In genomic region chr3:68977486-68978167, GRCh38 we compare ENCODE assay signal across 29 cellular contexts.
"Had no signal": no experiment of that assay in that cellular context is flagged by ENCODE, and none has a peak within 500 bp of the region (broad histone marks: within the 10 kb centered on the region; RNA-seq: fewer than 3 reads in every experiment).

No MANE protein-coding gene starts in this region.

- ATAC-seq: esophagus mucosa; foreskin keratinocyte; gastroesophageal sphincter; heart left ventricle; left colon; left ventricle myocardium superior; mucosa of descending colon; natural killer cell treated with Interleukin-12 subunit alpha and Interleukin-12 subunit beta and Interleukin-15 and Interleukin-18, amount 100 ng/mL, for 72 hours; right lobe of liver had no signal

- H3K27ac Mint-ChIP-seq: memory B cell; mesothelial cell of epicardium; natural killer cell treated with Interleukin-12 subunit alpha and Interleukin-12 subunit beta and Interleukin-15 and Interleukin-18, amount 100 ng/mL, for 72 hours; progenitor cell of endocrine pancreas; type B pancreatic cell had no signal

- DNase-seq: cerebellar nuclear complex; cortex of kidney; foreskin keratinocyte; heart left ventricle; islet precursor cell; kidney glomerular epithelial cell; left colon; left ventricle myocardium superior; mucosa of descending colon; naive B cell; right lobe of liver; small intestine; stimulated activated CD4-positive, alpha-beta T cell treated with anti-CD3 and anti-CD28 coated beads, Interleukin-15, amount 100 ng/mL, for 24 hours; stimulated activated CD4-positive, alpha-beta T cell treated with anti-CD3 and anti-CD28 coated beads, Interleukin-2, amount 100 ng/mL, for 48 hours; stimulated activated CD8-positive, alpha-beta memory T cell treated with anti-CD3 and anti-CD28 coated beads, Interleukin-4, amount 100 ng/mL, for 48 hours; stimulated activated naive CD4-positive, alpha-beta T cell treated with Interleukin-2 at 50 U/mL for 16 hours; substantia nigra; testis; tibial artery had no signal

- H3K27me3 Mint-ChIP-seq: natural killer cell treated with Interleukin-12 subunit alpha and Interleukin-12 subunit beta and Interleukin-15 and Interleukin-18, amount 100 ng/mL, for 72 hours; progenitor cell of endocrine pancreas; type B pancreatic cell had no signal

- H3K9me3 Mint-ChIP-seq: memory B cell; mesothelial cell of epicardium; naive B cell; natural killer cell treated with Interleukin-12 subunit alpha and Interleukin-12 subunit beta and Interleukin-15 and Interleukin-18, amount 100 ng/mL, for 72 hours; neural crest cell; type B pancreatic cell had no signal

- H3K4me3 Mint-ChIP-seq: memory B cell; mesothelial cell of epicardium; naive B cell; natural killer cell treated with Interleukin-12 subunit alpha and Interleukin-12 subunit beta and Interleukin-15 and Interleukin-18, amount 100 ng/mL, for 72 hours; neural crest cell; type B pancreatic cell had no signal

- H3K4me3 ChIP-seq: gastroesophageal sphincter, heart left ventricle, hepatocyte, lung, mucosa of descending colon, right lobe of liver, testis, tibial artery had no signal

- FAIRE-seq: small intestine had no signal

- H3K4me1 Mint-ChIP-seq: memory B cell, naive B cell, neural crest cell had no signal
